Comparison of ENCODE assay signal across 19 cellular contexts in the genomic region with DNA sequence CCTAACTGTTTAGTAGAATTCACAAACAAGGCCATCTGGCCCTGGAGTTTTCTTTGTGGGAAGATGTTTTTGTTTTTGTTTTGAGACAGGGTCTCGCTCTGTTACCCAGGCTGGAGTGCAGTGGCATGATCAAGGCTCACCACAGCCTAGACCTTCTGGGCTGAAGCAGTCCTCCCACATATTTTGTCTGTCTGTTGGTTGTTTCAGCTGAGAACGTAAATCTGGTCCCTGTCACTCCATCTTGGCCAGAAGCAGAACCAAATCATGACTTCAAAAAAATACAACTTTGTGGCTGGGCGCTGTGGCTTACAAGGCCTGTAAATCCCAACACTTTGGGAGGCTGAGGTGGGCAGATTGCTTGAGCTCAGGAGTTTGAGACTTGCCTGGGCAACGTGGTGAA. TPM values are rescaled to one million over a fixed set of nuclear protein-coding genes. Genes with fewer than 3 reads are reported as not detected.
DNase-seq lines count a peak whose midpoint lies in the region; ATAC-seq, FAIRE-seq and TF ChIP-seq lines count a peak whose summit lies in the region.
"Had no signal": no experiment of that assay in that cellular context is flagged by ENCODE, and none has a peak within 500 bp of the region (broad histone marks: within the 10 kb centered on the region; RNA-seq: fewer than 3 reads in every experiment).

No MANE protein-coding gene starts in this region.

- H3K9me3 ChIP-seq in cardiac muscle cell (ENCODE audit: low read depth) (no peaks in the 10 kb centered on the region), endodermal cell (ENCODE audit: control insufficient read depth, low read length) (no peaks in the 10 kb centered on the region), spleen (peaks cover 0 to 10% (median 0%) of the 10 kb centered on the region in 8 donors)
- H3K9me3 ChIP-seq: BLaER1 had no signal

- H3K36me3 ChIP-seq in cardiac muscle cell (peaks cover 6% of the 10 kb centered on the region), endodermal cell (ENCODE audit: control insufficient read depth, insufficient read depth, low read length) (no peaks in the 10 kb centered on the region), spleen (no peaks in the 10 kb centered on the region)
- H3K36me3 ChIP-seq: BLaER1 had no signal

- H3K27ac Mint-ChIP-seq in endodermal cell, result peak overlapping the region; percentile 56
- H3K27ac Mint-ChIP-seq in mesothelial cell of epicardium, result peak overlapping the region; percentile 60
- H3K27ac Mint-ChIP-seq in stimulated activated effector memory CD8-positive, alpha-beta T cell treated with anti-CD3 and anti-CD28 coated beads, Interleukin-12 subunit alpha, Interleukin-12 subunit beta, amount 100 ng/mL, for 72 hours, result no peak overlapping the region
- H3K27ac Mint-ChIP-seq: CD8-positive, alpha-beta T cell had no signal

- no peaks in the 10 kb centered on the region for H3K27me3 Mint-ChIP-seq in endodermal cell (ENCODE audit: insufficient read depth)
- H3K27me3 Mint-ChIP-seq in mesothelial cell of epicardium (ENCODE audit: low read depth), result no peaks in the 10 kb centered on the region

- no peak for TF ChIP-seq CTCF in cardiac muscle cell (IDR thresholded peaks at IDR 0.05; ENCODE audit: low read depth, low read length)
- TF ChIP-seq CTCF in endodermal cell (conservative IDR thresholded peaks at IDR 0.05), result no peak
- no peak for TF ChIP-seq CTCF in mesothelial cell of epicardium (IDR thresholded peaks at IDR 0.05; ENCODE audit: unreplicated experiment)
- no peak for TF ChIP-seq CTCF in spleen (IDR thresholded peaks at IDR 0.05 in 8 of 11, conservative IDR thresholded peaks at IDR 0.05 in 3 of 11)

- no peak for FAIRE-seq in HTR-8/SVneo (lab: Jason Lieb, UNC)

- H3K9ac ChIP-seq in endodermal cell (ENCODE audit: extremely low read depth, low read length, poor library complexity, severe bottlenecking), result no peak overlapping the region
- H3K9ac ChIP-seq: BLaER1, GM23248 had no signal

- H3K4me1 Mint-ChIP-seq in endodermal cell (no peaks in the 10 kb centered on the region), mesothelial cell of epicardium (peaks cover 21% of the 10 kb centered on the region)
- H3K4me1 Mint-ChIP-seq in stimulated activated effector memory CD8-positive, alpha-beta T cell treated with anti-CD3 and anti-CD28 coated beads, Interleukin-12 subunit alpha, Interleukin-12 subunit beta, amount 100 ng/mL, for 72 hours, result peaks cover 15% of the 10 kb centered on the region

- no peak overlapping the region for H3K4me3 ChIP-seq in cardiac muscle cell
- no peak overlapping the region for H3K4me3 ChIP-seq in endodermal cell (ENCODE audit: low read length)
- H3K4me3 ChIP-seq in spleen, result no peak overlapping the region
- H3K4me3 ChIP-seq: BLaER1, GM23248 had no signal

- H3K27me3 ChIP-seq in cardiac muscle cell (no peaks in the 10 kb centered on the region), endodermal cell (ENCODE audit: control insufficient read depth, insufficient read depth, low read length, poor library complexity, severe bottlenecking) (no peaks in the 10 kb centered on the region), spleen (replicated peaks in 1 of 7) (peaks cover 0 to 37% (median 0%) of the 10 kb centered on the region in 7 donors)
- H3K27me3 ChIP-seq: BLaER1 had no signal

- H3K9me3 Mint-ChIP-seq in endodermal cell (peaks cover 2% of the 10 kb centered on the region), mesothelial cell of epicardium (peaks cover 8% of the 10 kb centered on the region)
- peaks cover 2% of the 10 kb centered on the region for H3K9me3 Mint-ChIP-seq in stimulated activated effector memory CD8-positive, alpha-beta T cell treated with anti-CD3 and anti-CD28 coated beads, Interleukin-12 subunit alpha, Interleukin-12 subunit beta, amount 100 ng/mL, for 72 hours
- H3K9me3 Mint-ChIP-seq: CD8-positive, alpha-beta T cell had no signal

- peak overlapping the region; percentile 94 for H3K27ac ChIP-seq in cardiac muscle cell
- H3K27ac ChIP-seq in endodermal cell (ENCODE audit: low read depth, low read length), result no peak overlapping the region
- H3K27ac ChIP-seq in spleen, result peak overlapping the region in 4 of 8 donors; percentile 3 to 53 (median 39)
- H3K27ac ChIP-seq: BLaER1, GM23248 had no signal

- ATAC-seq in Right ventricle myocardium superior (ENCODE audit: poor library complexity), result no peak
- ATAC-seq in stimulated activated effector memory CD8-positive, alpha-beta T cell treated with anti-CD3 and anti-CD28 coated beads, Interleukin-12 subunit alpha, Interleukin-12 subunit beta, amount 100 ng/mL, for 72 hours, result no peak
- ATAC-seq: CD8-positive, alpha-beta T cell had no signal

- TF ChIP-seq POLR2A in spleen (IDR thresholded peaks at IDR 0.05), result no peak

- intact Hi-C loops in Right ventricle myocardium superior (cut with DNase I), result no loop called here
- intact Hi-C loops in spleen (cut with DNase I; ENCODE audit: low total_unique reads), result no loop called here

- WGBS in endodermal cell (ENCODE audit: insufficient coverage in 1 of 2, insufficient read length in 1 of 2), 2 experiments, result 81 to 92% methylated on average over 2 to 4 of the region's 4 CpGs
- WGBS in spleen, 5 donors, result 73 to 80% (median 76%) methylated on average over 4 of the region's 4 CpGs

- H3K36me3 Mint-ChIP-seq in endodermal cell (ENCODE audit: low read depth) (peaks cover 13% of the 10 kb centered on the region), mesothelial cell of epicardium (peaks cover 26% of the 10 kb centered on the region)
- H3K36me3 Mint-ChIP-seq in stimulated activated effector memory CD8-positive, alpha-beta T cell treated with anti-CD3 and anti-CD28 coated beads, Interleukin-12 subunit alpha, Interleukin-12 subunit beta, amount 100 ng/mL, for 72 hours, result no peaks in the 10 kb centered on the region
- H3K36me3 Mint-ChIP-seq: CD8-positive, alpha-beta T cell had no signal

- DNase-seq in cardiac muscle cell (ENCODE audit: low read depth in 1 of 2, low spot score in 1 of 2) (no peak), Right ventricle myocardium superior (no peak), endodermal cell (no peak), mesothelial cell of epicardium (ENCODE audit: low spot score in 2 of 2, unreplicated experiment in 2 of 2) (no peak), spleen (peak; percentile 18), islet precursor cell (no peak), HTR-8/SVneo (ENCODE audit: insufficient read length, low spot score) (no peak)
- DNase-seq in stimulated activated effector memory CD8-positive, alpha-beta T cell treated with anti-CD3 and anti-CD28 coated beads, Interleukin-12 subunit alpha, Interleukin-12 subunit beta, amount 100 ng/mL, for 72 hours (ENCODE audit: low spot score in 2 of 2), result no peak
- DNase-seq: CD8-positive, alpha-beta T cell; DMS79 treated with DMSO at 0.1 percent for 48 hours; GM23248; HCEC 1CT; KBM-7; NCI-H1092; NCI-H2081 treated with DMSO at 0.1 percent for 48 hours; NCI-H510A treated with DMSO at 0.1 percent for 48 hours had no signal

- H3K4me3 Mint-ChIP-seq in endodermal cell (no peak overlapping the region), mesothelial cell of epicardium (no peak overlapping the region)
- no peak overlapping the region for H3K4me3 Mint-ChIP-seq in stimulated activated effector memory CD8-positive, alpha-beta T cell treated with anti-CD3 and anti-CD28 coated beads, Interleukin-12 subunit alpha, Interleukin-12 subunit beta, amount 100 ng/mL, for 72 hours
- H3K4me3 Mint-ChIP-seq: CD8-positive, alpha-beta T cell had no signal

- H3K4me1 ChIP-seq in cardiac muscle cell (ENCODE audit: low read depth) (peaks cover 84% of the 10 kb centered on the region), endodermal cell (ENCODE audit: control insufficient read depth, insufficient read depth, low read length) (no peaks in the 10 kb centered on the region), spleen (peaks cover 0 to 12% (median 8%) of the 10 kb centered on the region in 6 donors)

RNA-seq across cellular contexts. Expression of a gene that starts 27.1 kb away (rescaled TPM):
- total RNA-seq in cardiac muscle cell (68.6 and 92.6 TPM in 2 replicates), Right ventricle myocardium superior (368 TPM), endodermal cell (10 to 100 TPM; 12.8 to 16.1 TPM), mesothelial cell of epicardium (37.3 to 40.4 TPM (median 40.1 TPM) in 3 replicates), spleen (10 to 100 TPM; 15.4 to 36.7 (median 24.2) TPM)
- polyA plus RNA-seq in cardiac muscle cell (66.5 and 105 TPM in 2 replicates), spleen (10 to 100 TPM in 1 of 3 donors, 1 to 10 TPM in 2; 4.1 to 18.6 (median 5.1) TPM)
- polyA plus RNA-seq in endodermal cell (2013, experiment 1 of 2), result 24.2 TPM
- polyA plus RNA-seq in endodermal cell (2013, experiment 2 of 2), result 24.6 TPM
- total RNA-seq: CD8-positive, alpha-beta T cell had no signal

RNA-seq across cellular contexts. Expression of a gene that starts 45.8 kb away (rescaled TPM):
- total RNA-seq in cardiac muscle cell (4.8 and 5.1 TPM in 2 replicates), Right ventricle myocardium superior (not detected), endodermal cell (1 to 10 TPM in 1 of 2 donors, under 1 TPM in 1; 0.40 to 1.3 TPM), mesothelial cell of epicardium (0.34 to 1.1 TPM (median 0.44 TPM) in 3 replicates), spleen (1 to 10 TPM in 1 of 7 donors, under 1 TPM in 3, not detected in 3; 0.37 to 4.1 (median 0.54) TPM)
- polyA plus RNA-seq in cardiac muscle cell (2.9 and 4.9 TPM in 2 replicates), spleen (under 1 TPM in 2 of 3 donors, not detected in 1; 0.14 to 0.16 TPM)
- polyA plus RNA-seq in endodermal cell (2013, experiment 1 of 2), result 0.68 TPM
- polyA plus RNA-seq in endodermal cell (2013, experiment 2 of 2), result 0.83 TPM
- total RNA-seq: A172, G401, GM23248 had no signal

RNA-seq across cellular contexts. Expression of a gene that starts 59.0 kb away (rescaled TPM):
- 0.95 and 6.3 TPM in 2 replicates for total RNA-seq in cardiac muscle cell
- 1.8 and 7.0 TPM in 2 replicates for polyA plus RNA-seq in cardiac muscle cell
- total RNA-seq in Right ventricle myocardium superior, result 0.65 TPM
- 10 to 100 TPM in 1 of 2 donors, 1 to 10 TPM in 1; 7.7 to 10.2 TPM for total RNA-seq in endodermal cell
- 1.5 TPM for polyA plus RNA-seq in endodermal cell (2013, experiment 1 of 2)
- 0.70 TPM for polyA plus RNA-seq in endodermal cell (2013, experiment 2 of 2)
- total RNA-seq in mesothelial cell of epicardium, result 5.9 to 6.9 TPM (median 6.8 TPM) in 3 replicates
- total RNA-seq in spleen, result not detected
- under 1 TPM in 1 of 3 donors, not detected in 2; 0.02 TPM for polyA plus RNA-seq in spleen
- total RNA-seq: CD8-positive, alpha-beta T cell; G401 had no signal
